In the genomic region with DNA sequence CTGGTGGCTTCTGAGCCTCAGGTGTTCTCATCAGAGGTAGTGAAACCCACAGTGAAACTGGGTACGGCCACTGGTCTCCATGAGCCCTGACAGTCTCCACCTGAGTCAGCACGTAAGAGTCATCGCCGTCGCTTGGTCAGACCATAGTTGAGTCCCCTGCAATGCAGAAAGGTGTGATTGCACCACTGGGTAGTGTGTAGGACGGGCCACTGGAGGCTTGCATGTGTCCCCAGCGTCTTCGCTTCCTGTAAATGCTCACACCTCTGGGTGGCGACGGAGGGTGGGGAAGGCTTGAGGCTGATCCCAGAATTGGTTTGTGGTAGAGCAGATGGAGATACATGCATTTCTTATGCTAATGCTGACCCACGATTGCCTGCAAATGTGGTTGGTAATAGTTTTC, we compare ENCODE assay signal across 20 cellular contexts. TPM values are rescaled to one million over a fixed set of nuclear protein-coding genes. Genes with fewer than 3 reads are reported as not detected.
DNase-seq lines count a peak whose midpoint lies in the region; ATAC-seq, FAIRE-seq and TF ChIP-seq lines count a peak whose summit lies in the region.
"Had no signal": no experiment of that assay in that cellular context is flagged by ENCODE, and none has a peak within 500 bp of the region (broad histone marks: within the 10 kb centered on the region; RNA-seq: fewer than 3 reads in every experiment).

No MANE protein-coding gene starts in this region.

- no peak overlapping the region for H4K5ac ChIP-seq in H1 (ENCODE audit: insufficient read length, low read depth, low read length)

- H2BK15ac ChIP-seq in H1 (ENCODE audit: low read length), result no peak overlapping the region

- H3K18ac ChIP-seq in H1 (ENCODE audit: extremely low read depth, low read length), result no peak overlapping the region

- TF ChIP-seq POLR2A in H1 (IDR thresholded peaks at IDR 0.05; ENCODE audit: control extremely low read depth in 1 of 2, low read depth in 2 of 2, low read length in 2 of 2) (no peak), breast epithelium (IDR thresholded peaks at IDR 0.05) (no peak)

- no peak overlapping the region for H3K4ac ChIP-seq in H1 (replicated peaks; ENCODE audit: insufficient read length, low read depth, low read length)

- peaks cover 2% of the 10 kb centered on the region for H3K79me1 ChIP-seq in H1 (ENCODE audit: low read depth, low read length)

- peaks cover 0 to 10% (median 3%) of the 10 kb centered on the region in 4 experiments; a peak in 3 of 7 replicates for H3K4me1 ChIP-seq in H1 (replicated peaks in 1 of 4; ENCODE audit: control insufficient read depth in 3 of 4, insufficient read depth in 4 of 4, low read length in 3 of 4)
- no peaks in the 10 kb centered on the region for H3K4me1 ChIP-seq in breast epithelium
- H3K4me1 ChIP-seq: A549, gastrocnemius medialis, neural progenitor cell had no signal

- H3K36me3 ChIP-seq in H1 (ENCODE audit: control insufficient read depth in 2 of 4, insufficient read depth in 4 of 4, low read length in 3 of 4) (peaks cover 22 to 72% (median 69%) of the 10 kb centered on the region in 4 experiments), breast epithelium (peaks cover 4% of the 10 kb centered on the region)
- H3K36me3 ChIP-seq: neural progenitor cell had no signal

- no peak overlapping the region for H2BK20ac ChIP-seq in H1 (ENCODE audit: low read length)

- H3K79me2 ChIP-seq in H1 (ENCODE audit: control insufficient read depth in 1 of 2, insufficient read depth in 2 of 2, low read length in 2 of 2), result no peaks in the 10 kb centered on the region; a peak in 1 of 4 replicates

- H3K23ac ChIP-seq in H1 (ENCODE audit: insufficient read length), result no peak overlapping the region

- 89% methylated on average over 10 of the region's 11 CpGs; no CpG with 5 or more reads in 1 of the 2 experiments for WGBS in H1 (ENCODE audit: extremely low coverage in 1 of 2, insufficient coverage in 1 of 2, insufficient read length in 1 of 2, insufficient replicate concordance in 2 of 2, low coverage in 1 of 2, low lambda C conversion rate in 2 of 2, missing lambda C conversion rate in 1 of 2), 2 experiments

- POLR2A ChIA-PET in H1 (lab: Charles Lee; ENCODE audit: partially characterized antibody), result interaction anchor here (0.9 to 1.8 kb wide), 4 partner anchors 9 to 27 kb away, joined by 3 to 12 read pairs (median 6); a partner anchor contains a TSS

- H3K14ac ChIP-seq in H1 (ENCODE audit: insufficient read length), result no peak overlapping the region

- no peak overlapping the region for H2AK5ac ChIP-seq in H1 (ENCODE audit: low read depth, low read length)

- no peak for TF ChIP-seq EP300 in H1 (IDR thresholded peaks at IDR 0.05; ENCODE audit: borderline replicate concordance in 1 of 2, low read depth in 2 of 2, low read length in 2 of 2)

- TF ChIP-seq RAD21 in H1 (IDR thresholded peaks at IDR 0.05 in 1 of 2, conservative IDR thresholded peaks at IDR 0.05 in 1 of 2; ENCODE audit: low read depth in 2 of 2, low read length in 2 of 2), result no peak

- no peaks in the 10 kb centered on the region for H3K23me2 ChIP-seq in H1 (ENCODE audit: low read depth, low read length)

- no peak overlapping the region for H3K56ac ChIP-seq in H1 (replicated peaks; ENCODE audit: insufficient read length, low read depth, low read length)

- no peak overlapping the region for H4K8ac ChIP-seq in H1 (ENCODE audit: extremely low read depth, insufficient read depth, low read length)

- H2BK12ac ChIP-seq in H1 (ENCODE audit: low read depth, low read length), result no peak overlapping the region

- H3K4me3 ChIP-seq in H1 (ENCODE audit: extremely low read depth in 1 of 4, insufficient read depth in 2 of 4, low read depth in 3 of 4, low read length in 4 of 4), result no peak overlapping the region
- H3K4me3 ChIP-seq in breast epithelium, result no peak overlapping the region
- H3K4me3 ChIP-seq: A549, gastrocnemius medialis, MG63, neural progenitor cell had no signal

- H4K91ac ChIP-seq in H1 (replicated peaks; ENCODE audit: insufficient read length, low read length), result no peak overlapping the region

- DNase-seq in left ventricle myocardium superior (peak; percentile 23), Right ventricle myocardium superior (no peak), H1 (ENCODE audit: low read depth in 1 of 2, low spot score in 2 of 2) (no peak), breast epithelium (ENCODE audit: low spot score in 2 of 2) (no peak), DMS 273 treated with DMSO at 0.1 percent for 48 hours (lab: John Stamatoyannopoulos, UW) (no peak), NCI-H2227 (lab: John Stamatoyannopoulos, UW; ENCODE audit: unreplicated experiment) (no peak)
- DNase-seq: activated CD4-positive, alpha-beta T cell treated with anti-CD3 and anti-CD28 coated beads for 4 hours; activated effector memory CD4-positive, alpha-beta T cell treated with Interleukin-2 at 50 U/mL for 16 hours; gastrocnemius medialis; left cardiac atrium; NCI-H1694 treated with DMSO at 0.1 percent for 48 hours; NCI-H446 treated with DMSO at 0.1 percent for 48 hours had no signal

- H3K27ac ChIP-seq in H1 (ENCODE audit: low read depth, low read length) (no peak overlapping the region), breast epithelium (no peak overlapping the region)
- H3K27ac ChIP-seq: A549, gastrocnemius medialis, neural progenitor cell had no signal

- peaks cover 18 to 29% of the 10 kb centered on the region in 2 experiments for H4K20me1 ChIP-seq in H1 (replicated peaks in 1 of 2; ENCODE audit: control insufficient read depth in 1 of 2, insufficient read depth in 2 of 2, low read length in 2 of 2)

- H3K9me3 ChIP-seq in H1 (ENCODE audit: insufficient read depth in 2 of 2, low read depth in 1 of 2, low read length in 1 of 2), result no peaks in the 10 kb centered on the region
- no peaks in the 10 kb centered on the region for H3K9me3 ChIP-seq in breast epithelium
- H3K9me3 ChIP-seq: A549, gastrocnemius medialis, MG63 had no signal

- H3K9ac ChIP-seq in H1 (replicated peaks in 1 of 4; ENCODE audit: extremely low read depth in 1 of 4, low read depth in 3 of 4, low read length in 3 of 4), result no peak overlapping the region
- H3K9ac ChIP-seq: neural progenitor cell had no signal

- no peaks in the 10 kb centered on the region for H3K27me3 ChIP-seq in H1 (replicated peaks in 1 of 4; ENCODE audit: control insufficient read depth in 3 of 4, extremely low read depth in 1 of 4, insufficient read depth in 3 of 4, low read length in 3 of 4)
- H3K27me3 ChIP-seq in breast epithelium, result no peaks in the 10 kb centered on the region
- H3K27me3 ChIP-seq: gastrocnemius medialis, MG63, neural progenitor cell had no signal

- intact Hi-C loops in left ventricle myocardium superior (cut with micrococcal nuclease) (no loop called here), Right ventricle myocardium superior (cut with DNase I) (no loop called here), breast epithelium (cut with DNase I; ENCODE audit: low total_unique reads) (no loop called here)

- no peak overlapping the region for H3K4me2 ChIP-seq in H1 (ENCODE audit: insufficient read depth in 1 of 2, low read depth in 2 of 2, low read length in 2 of 2)
- H3K4me2 ChIP-seq: A549, neural progenitor cell had no signal

- FAIRE-seq in H1 (lab: Jason Lieb, UNC), result no peak
- FAIRE-seq: A549, bronchial epithelial cell, D721Med, G401.6 had no signal

- CTCF ChIA-PET in H1 (lab: Charles Lee; ENCODE audit: partially characterized antibody), result interaction anchor here (0.9 to 1.7 kb wide), 6 partner anchors 9 to 73 kb away, joined by 3 to 6 read pairs (median 4); no protein-coding TSS in a partner anchor

- H2AFZ ChIP-seq in H1 (ENCODE audit: low read length), result no peak overlapping the region
- H2AFZ ChIP-seq: neural progenitor cell had no signal

- no peak overlapping the region for H2BK120ac ChIP-seq in H1 (replicated peaks; ENCODE audit: low read depth, low read length)

- H2BK5ac ChIP-seq in H1 (ENCODE audit: low read depth, low read length), result 0 out of 2 replicates have a peak overlapping the region, but pooled peaks have one; percentile 2

- peak; percentile 8 to 33 (median 22) for TF ChIP-seq CTCF in H1 (IDR thresholded peaks at IDR 0.05; ENCODE audit: control extremely low read depth in 1 of 3, insufficient read depth in 1 of 3, low read depth in 1 of 3, low read length in 3 of 3)
- TF ChIP-seq CTCF in breast epithelium (IDR thresholded peaks at IDR 0.05), result no peak

- ATAC-seq in left ventricle myocardium superior (no peak), Right ventricle myocardium superior (ENCODE audit: poor library complexity) (no peak), HG03565 (IDR thresholded peaks at IDR 0.05; ENCODE audit: unreplicated experiment) (peak; percentile 44), HG03175 (IDR thresholded peaks at IDR 0.05; ENCODE audit: unreplicated experiment) (no peak)
- ATAC-seq: gastrocnemius medialis had no signal

TF ChIP-seq in H1, 55 proteins besides CTCF, POLR2A, EP300 and RAD21 (continues in another document):
- TF ChIP-seq RNF2 (IDR thresholded peaks at IDR 0.05; ENCODE audit: borderline replicate concordance, low read depth, low read length, missing control alignments, poor library complexity, severe bottlenecking) (no peak), FOSL1 (IDR thresholded peaks at IDR 0.05; ENCODE audit: insufficient read depth, low read depth, low read length) (no peak), SAP30 (IDR thresholded peaks at IDR 0.05; ENCODE audit: insufficient read depth, insufficient replicate concordance, low read length) (no peak), POU5F1 (IDR thresholded peaks at IDR 0.05; ENCODE audit: low read depth, low read length) (no peak), YY1 (IDR thresholded peaks at IDR 0.05; ENCODE audit: low read depth, low read length) (no peak), TAF1 (IDR thresholded peaks at IDR 0.05; ENCODE audit: low read depth, low read length) (no peak), POLR2AphosphoS5 (IDR thresholded peaks at IDR 0.05; ENCODE audit: low read depth, low read length) (no peak), TCF12 (IDR thresholded peaks at IDR 0.05; ENCODE audit: low read depth, low read length) (no peak), CTBP2 (IDR thresholded peaks at IDR 0.05; ENCODE audit: borderline replicate concordance, insufficient read depth, insufficient read length, low read length) (no peak)
- TF ChIP-seq, protein P1, sequence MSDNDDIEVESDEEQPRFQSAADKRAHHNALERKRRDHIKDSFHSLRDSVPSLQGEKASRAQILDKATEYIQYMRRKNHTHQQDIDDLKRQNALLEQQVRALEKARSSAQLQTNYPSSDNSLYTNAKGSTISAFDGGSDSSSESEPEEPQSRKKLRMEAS (IDR thresholded peaks at IDR 0.05), result no peak

RNA-seq across cellular contexts. Expression of a gene that starts 26.4 kb away (rescaled TPM):
- 169 TPM for total RNA-seq in left ventricle myocardium superior
- total RNA-seq in Right ventricle myocardium superior, result 156 TPM
- total RNA-seq in H1 (2021; fragmentation: NEBNext Ultra II Directional; extraction: Animal tissue kit (Norgen Biotek cat#: 25700)), result 207 and 216 TPM in 2 replicates
- polyA plus RNA-seq in H1 (2011; rRNA removed), result 84.6 and 125 TPM in 2 replicates
- 128 TPM for polyA plus RNA-seq in H1 (2011; cell fraction: cytosol; rRNA removed)
- polyA plus RNA-seq in H1 (2011; cell fraction: nucleus; rRNA removed), result 425 TPM
- polyA plus RNA-seq in H1 (2012, experiment 1 of 2), result 187 to 200 TPM (median 193 TPM) in 4 replicates
- polyA plus RNA-seq in H1 (2012, experiment 2 of 2), result 30.1 TPM
- 117 TPM for polyA plus RNA-seq in H1 (2013, experiment 1 of 2)
- polyA plus RNA-seq in H1 (2013, experiment 2 of 2), result 107 TPM
- 145 and 156 TPM in 2 replicates for polyA minus RNA-seq in H1 (2011; rRNA and poly(A)+ RNA removed)
- polyA minus RNA-seq in H1 (2011; cell fraction: cytosol; rRNA and poly(A)+ RNA removed), result 92.5 TPM
- 161 TPM for polyA minus RNA-seq in H1 (2011; cell fraction: nucleus; rRNA and poly(A)+ RNA removed)
- total RNA-seq in breast epithelium, result 100 to 1,000 TPM; 283 to 306 (median 285) TPM

Comparison
In these comparisons a context has a peak if more than half of its experiments do, and no peak if none do; other contexts are left out.
1. CTCF ChIP-seq: peak in H1 (3 of 3); none in breast epithelium (0 of 3).